8 cellular contexts compared by ENCODE assay signal in the genomic region with DNA sequence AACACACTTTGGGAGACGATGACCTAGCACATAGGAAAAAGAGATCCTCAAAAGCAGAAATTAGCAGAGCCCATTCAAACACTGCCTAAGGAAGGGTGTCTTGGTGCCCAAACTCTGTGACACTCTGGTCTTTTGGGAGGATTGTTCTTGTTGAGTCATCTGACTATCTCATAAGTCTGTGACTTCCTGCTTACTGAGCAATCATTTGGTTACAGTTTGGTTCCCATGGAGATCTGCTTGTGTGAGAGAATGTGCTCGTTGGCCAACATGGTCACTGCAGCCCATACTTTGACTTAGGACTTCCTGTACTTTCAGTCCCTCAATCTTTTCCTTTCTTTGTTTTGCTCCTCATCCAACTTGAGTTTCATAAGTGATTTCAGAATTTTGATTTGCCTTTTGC.
DNase-seq lines count a peak whose midpoint lies in the region; ATAC-seq, FAIRE-seq and TF ChIP-seq lines count a peak whose summit lies in the region.

No MANE protein-coding gene starts in this region.

- TF ChIP-seq CTCF in A549 (IDR thresholded peaks at IDR 0.05) (no peak), GM23338 (conservative IDR thresholded peaks at IDR 0.05; ENCODE audit: low read depth in 2 of 2) (no peak), left ventricle myocardium inferior (IDR thresholded peaks at IDR 0.05; ENCODE audit: borderline replicate concordance) (no peak)

- no peaks in the 10 kb centered on the region for H3K4me1 ChIP-seq in A549
- no peaks in the 10 kb centered on the region for H3K4me1 ChIP-seq in GM23338 (ENCODE audit: insufficient read depth)
- H3K4me1 ChIP-seq in left ventricle myocardium inferior = peaks cover 7% of the 10 kb centered on the region

- in situ Hi-C loops in G401 (cut with HindIII; ENCODE audit: low sequenced_read_pairs) = no loop called here

- H3K4me3 ChIP-seq in A549 = no peak overlapping the region
- no peak overlapping the region for H3K4me3 ChIP-seq in GM23338
- no peak overlapping the region for H3K4me3 ChIP-seq in left ventricle myocardium inferior

- H3K4me3 Mint-ChIP-seq in GM23338 = no peak overlapping the region

- H4K20me1 ChIP-seq in GM23338 (replicated peaks; ENCODE audit: insufficient read depth) = no peaks in the 10 kb centered on the region

- no peak for TF ChIP-seq EP300 in A549 (IDR thresholded peaks at IDR 0.05)

- intact Hi-C loops in left ventricle myocardium inferior (cut with micrococcal nuclease) = no loop called here

- no peaks in the 10 kb centered on the region for H3K27me3 ChIP-seq in GM23338 (ENCODE audit: insufficient read depth)
- H3K27me3 ChIP-seq in left ventricle myocardium inferior (ENCODE audit: low read depth) = no peaks in the 10 kb centered on the region

- TF ChIP-seq POLR2A in A549 (IDR thresholded peaks at IDR 0.05; ENCODE audit: low read length) = no peak

- 0 out of 2 replicates have a peak, but pooled peaks cover 7% of the 10 kb centered on the region for H3K9me2 ChIP-seq in GM23338 (ENCODE audit: insufficient read depth)

- no peak overlapping the region for H2AFZ ChIP-seq in GM23338

- H3K4me2 ChIP-seq in A549 (0 out of 3 replicates have a peak overlapping the region, but pooled peaks have one; percentile 13), GM23338 (no peak overlapping the region)

- ATAC-seq in A549 (peak; percentile 84 to 85), GM23338 (no peak), GM21423 (IDR thresholded peaks at IDR 0.05; ENCODE audit: unreplicated experiment) (no peak), HG03571 (IDR thresholded peaks at IDR 0.05; ENCODE audit: unreplicated experiment) (no peak), HG02642 (IDR thresholded peaks at IDR 0.05; ENCODE audit: poor library complexity, unreplicated experiment) (no peak)

- no peaks in the 10 kb centered on the region for H3K36me3 ChIP-seq in GM23338 (ENCODE audit: insufficient read depth)
- no peaks in the 10 kb centered on the region for H3K36me3 ChIP-seq in left ventricle myocardium inferior

- no peaks in the 10 kb centered on the region for H3K36me3 Mint-ChIP-seq in GM23338 (ENCODE audit: low read depth)

- CTCF ChIA-PET in A549 (lab: Yijun Ruan, JAX) = no interaction called here

- DNase-seq in A549 (ENCODE audit: low read depth in 1 of 2, low spot score in 1 of 2) (peak; percentile 26 to 83), GM23338 (ENCODE audit: low spot score) (peak; percentile 1), SIG-M5 (lab: John Stamatoyannopoulos, UW) (peak; percentile 83), left ventricle myocardium inferior (no peak), G401 (ENCODE audit: low spot score) (no peak)

- POLR2A ChIA-PET in A549 (lab: Yijun Ruan, JAX) = no interaction called here

- no peak for TF ChIP-seq RAD21 in A549 (conservative IDR thresholded peaks at IDR 0.05 in 1 of 2, IDR thresholded peaks at IDR 0.05 in 1 of 2)

- no peaks in the 10 kb centered on the region; the same call in 2 of the 3 replicates for H3K9me3 Mint-ChIP-seq in GM23338

- H3K27ac Mint-ChIP-seq in GM23338 = no peak overlapping the region

- H3K27me3 Mint-ChIP-seq in GM23338 (ENCODE audit: insufficient read depth, low read depth, poor library complexity) = no peaks in the 10 kb centered on the region

- no peak for FAIRE-seq in A549 (lab: Jason Lieb, UNC)

- WGBS in A549 (ENCODE audit: missing lambda C conversion rate) = 54% methylated on average over 2 of the region's 2 CpGs

- H3F3A ChIP-seq in GM23338 (replicated peaks; ENCODE audit: low read depth) = no peaks in the 10 kb centered on the region

- H3K27ac ChIP-seq in A549 = no peak overlapping the region
- no peak overlapping the region for H3K27ac ChIP-seq in GM23338 (ENCODE audit: low read depth)
- H3K27ac ChIP-seq in left ventricle myocardium inferior (replicated peaks) = peak overlapping the region; percentile 50

- H3K79me2 ChIP-seq in GM23338 (replicated peaks; ENCODE audit: insufficient read depth) = no peaks in the 10 kb centered on the region

- H3K9me3 ChIP-seq in A549 = no peaks in the 10 kb centered on the region
- no peaks in the 10 kb centered on the region for H3K9me3 ChIP-seq in left ventricle myocardium inferior (replicated peaks)

- no peaks in the 10 kb centered on the region for H3K4me1 Mint-ChIP-seq in GM23338

TF ChIP-seq in A549, 52 proteins besides CTCF, POLR2A, EP300 and RAD21:
- no peak for TF ChIP-seq SREBF2 (IDR thresholded peaks at IDR 0.05)
- TF ChIP-seq, protein P1, sequence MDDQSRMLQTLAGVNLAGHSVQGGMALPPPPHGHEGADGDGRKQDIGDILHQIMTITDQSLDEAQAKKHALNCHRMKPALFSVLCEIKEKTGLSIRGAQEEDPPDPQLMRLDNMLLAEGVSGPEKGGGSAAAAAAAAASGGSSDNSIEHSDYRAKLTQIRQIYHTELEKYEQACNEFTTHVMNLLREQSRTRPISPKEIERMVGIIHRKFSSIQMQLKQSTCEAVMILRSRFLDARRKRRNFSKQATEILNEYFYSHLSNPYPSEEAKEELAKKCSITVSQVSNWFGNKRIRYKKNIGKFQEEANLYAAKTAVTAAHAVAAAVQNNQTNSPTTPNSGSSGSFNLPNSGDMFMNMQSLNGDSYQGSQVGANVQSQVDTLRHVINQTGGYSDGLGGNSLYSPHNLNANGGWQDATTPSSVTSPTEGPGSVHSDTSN (IDR thresholded peaks at IDR 0.05) = no peak
- TF ChIP-seq CHD2 (IDR thresholded peaks at IDR 0.05; ENCODE audit: low read length, partially characterized antibody) = no peak
- no peak for TF ChIP-seq MAZ (IDR thresholded peaks at IDR 0.05; ENCODE audit: borderline replicate concordance, low read depth, low read length)
- no peak for TF ChIP-seq KDM1A (IDR thresholded peaks at IDR 0.05; ENCODE audit: low read depth)
- no peak for TF ChIP-seq ZSCAN20 (CRISPR knock-in tag; IDR thresholded peaks at IDR 0.05)
- TF ChIP-seq MAFK (IDR thresholded peaks at IDR 0.05; ENCODE audit: partially characterized antibody) = peak; percentile 48
- TF ChIP-seq, protein P2, sequence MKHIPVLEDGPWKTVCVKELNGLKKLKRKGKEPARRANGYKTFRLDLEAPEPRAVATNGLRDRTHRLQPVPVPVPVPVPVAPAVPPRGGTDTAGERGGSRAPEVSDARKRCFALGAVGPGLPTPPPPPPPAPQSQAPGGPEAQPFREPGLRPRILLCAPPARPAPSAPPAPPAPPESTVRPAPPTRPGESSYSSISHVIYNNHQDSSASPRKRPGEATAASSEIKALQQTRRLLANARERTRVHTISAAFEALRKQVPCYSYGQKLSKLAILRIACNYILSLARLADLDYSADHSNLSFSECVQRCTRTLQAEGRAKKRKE (CRISPR knock-in tag; IDR thresholded peaks at IDR 0.05; ENCODE audit: low read depth) = no peak
- TF ChIP-seq ZNF302 (CRISPR knock-in tag; IDR thresholded peaks at IDR 0.05) = no peak

TF ChIP-seq in GM23338, 12 proteins besides CTCF, POLR2A, EP300 and RAD21:
- TF ChIP-seq POLR2AphosphoS5 (IDR thresholded peaks at IDR 0.05; ENCODE audit: low read depth) (no peak), JUNB (IDR thresholded peaks at IDR 0.05; ENCODE audit: unreplicated experiment) (no peak), EZH2phosphoT487 (IDR thresholded peaks at IDR 0.05; ENCODE audit: unreplicated experiment) (no peak)

Comparison
In these comparisons a context has a peak if more than half of its experiments do, and no peak if none do; other contexts are left out.
1. ATAC-seq: peak in A549 (2 of 2); none in GM23338 (single experiment), GM21423 (single experiment), HG03571 (single experiment) and HG02642 (single experiment).
2. DNase-seq: peak in A549 (2 of 2), GM23338 (single experiment) and SIG-M5 (single experiment); none in left ventricle myocardium inferior (single experiment) and G401 (single experiment).